In the genomic region with DNA sequence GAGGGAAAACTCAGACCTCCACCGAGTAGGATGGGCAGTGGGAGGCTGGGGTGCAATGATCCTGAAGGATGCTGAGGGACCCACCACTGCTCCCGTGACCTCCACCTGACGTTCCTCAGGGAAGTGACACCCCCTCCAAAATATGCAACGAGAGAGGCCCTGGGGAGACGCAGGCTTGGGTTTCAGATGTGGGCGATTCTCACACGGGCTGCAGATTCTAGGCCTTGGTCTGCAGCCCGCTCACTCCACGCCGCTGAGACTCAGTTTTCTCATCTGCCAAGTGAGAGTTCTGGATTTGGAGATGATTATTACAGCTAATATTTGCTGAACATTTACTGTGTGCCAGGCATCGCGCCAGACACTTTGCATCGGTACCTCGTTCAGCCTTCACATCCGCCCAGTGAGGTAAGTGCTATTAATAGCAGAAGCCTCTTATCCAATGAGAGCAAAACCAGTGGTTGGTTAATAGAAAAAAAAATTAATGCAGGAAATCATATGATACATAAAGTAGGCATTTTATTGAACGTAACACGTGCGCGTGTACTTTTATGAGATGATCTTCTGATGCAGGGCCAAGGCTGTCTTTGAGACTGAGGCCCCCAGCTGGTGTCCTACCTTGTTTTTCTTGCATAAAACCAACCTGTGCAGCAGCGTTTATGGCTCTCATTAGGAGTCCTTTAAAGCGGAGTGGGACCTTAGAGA, we compare ENCODE assay signal across 9 cellular contexts.
DNase-seq lines count a peak whose midpoint lies in the region; ATAC-seq, FAIRE-seq and TF ChIP-seq lines count a peak whose summit lies in the region.
"Had no signal": no experiment of that assay in that cellular context is flagged by ENCODE, and none has a peak within 500 bp of the region (broad histone marks: within the 10 kb centered on the region; RNA-seq: fewer than 3 reads in every experiment).

No MANE protein-coding gene starts in this region.

- H3K27ac ChIP-seq in dorsolateral prefrontal cortex = no peak overlapping the region

- FAIRE-seq in GM12891 (lab: Jason Lieb, UNC) = peak; percentile 98

- DNase-seq in GM12891 (ENCODE audit: insufficient read length, low spot score) (no peak), NCI-H2081 (lab: John Stamatoyannopoulos, UW) (peak; percentile 71 to 94), lung microvascular endothelial cell (ENCODE audit: low read depth in 2 of 2) (peak; percentile 58 to 62), SIG-M5 treated with dmso at 0.1 percent for 504 hours (lab: John Stamatoyannopoulos, UW; ENCODE audit: unreplicated experiment) (no peak), dorsolateral prefrontal cortex (no peak), sciatic nerve (ENCODE audit: low spot score) (no peak)
- DNase-seq in activated T-cell treated with anti-CD3 and anti-CD28 coated beads, Interleukin-2, amount 50 U/mL, for 72 hours = peak in 1 of 2 donors; percentile 33

- ATAC-seq in GM21619 (IDR thresholded peaks at IDR 0.05; ENCODE audit: unreplicated experiment) = peak; percentile 42
- ATAC-seq in activated T-cell treated with anti-CD3 and anti-CD28 coated beads, Interleukin-2, amount 50 U/mL, for 72 hours (replicated peaks in 1 of 2) = peak; percentile 3 to 4
- ATAC-seq in sciatic nerve = no peak

- no peaks in the 10 kb centered on the region for H3K27me3 ChIP-seq in dorsolateral prefrontal cortex

- intact Hi-C loops in dorsolateral prefrontal cortex (cut with DNase I) (loop anchor here in 1 of 2 donors (10.0 kb wide), 1 partner anchor 173 kb away; no protein-coding TSS in a partner anchor), sciatic nerve (cut with DNase I) (no loop called here)

- no peak for TF ChIP-seq CTCF in dorsolateral prefrontal cortex (IDR thresholded peaks at IDR 0.05 in 54 of 56, conservative IDR thresholded peaks at IDR 0.05 in 2 of 56; ENCODE audit: low read depth in 1 of 56, partially characterized antibody in 56 of 56)

- TF ChIP-seq POLR2A in GM12891 (IDR thresholded peaks at IDR 0.05; ENCODE audit: low read depth, low read length) = peak; percentile 72; the same call in 1 of the 2 replicates

- no peaks in the 10 kb centered on the region for H3K27me3 Mint-ChIP-seq in activated T-cell treated with anti-CD3 and anti-CD28 coated beads, Interleukin-2, amount 50 U/mL, for 72 hours (ENCODE audit: low read depth)

- H3K36me3 Mint-ChIP-seq in activated T-cell treated with anti-CD3 and anti-CD28 coated beads, Interleukin-2, amount 50 U/mL, for 72 hours (ENCODE audit: insufficient read depth in 2 of 2) = peaks cover 2 to 4% of the 10 kb centered on the region in 2 donors

- no peak overlapping the region for H3K4me3 ChIP-seq in dorsolateral prefrontal cortex

- no peaks in the 10 kb centered on the region for H3K9me3 Mint-ChIP-seq in activated T-cell treated with anti-CD3 and anti-CD28 coated beads, Interleukin-2, amount 50 U/mL, for 72 hours
- H3K9me3 Mint-ChIP-seq: neural crest cell had no signal

- peak overlapping the region; percentile 98 for H3K27ac Mint-ChIP-seq in activated T-cell treated with anti-CD3 and anti-CD28 coated beads, Interleukin-2, amount 50 U/mL, for 72 hours

- peak overlapping the region in 1 of 2 donors; percentile 89 for H3K4me3 Mint-ChIP-seq in activated T-cell treated with anti-CD3 and anti-CD28 coated beads, Interleukin-2, amount 50 U/mL, for 72 hours
- H3K4me3 Mint-ChIP-seq: neural crest cell had no signal

- no peaks in the 10 kb centered on the region for H3K4me1 Mint-ChIP-seq in activated T-cell treated with anti-CD3 and anti-CD28 coated beads, Interleukin-2, amount 50 U/mL, for 72 hours (ENCODE audit: low read depth)

TF ChIP-seq in GM12891, 5 proteins besides CTCF, POLR2A, EP300 and RAD21:
- TF ChIP-seq PAX5 (IDR thresholded peaks at IDR 0.05; ENCODE audit: insufficient read depth, low read length, severe bottlenecking) (no peak), TAF1 (IDR thresholded peaks at IDR 0.05; ENCODE audit: low read depth, low read length) (0 out of 2 replicates have a peak, but pooled peaks have one; percentile 6), POLR2AphosphoS5 (IDR thresholded peaks at IDR 0.05; ENCODE audit: low read depth, low read length) (peak; percentile 90), SPI1 (IDR thresholded peaks at IDR 0.05; ENCODE audit: low read depth, low read length) (no peak), POU2F2 (IDR thresholded peaks at IDR 0.05; ENCODE audit: low read depth, low read length) (peak; percentile 92)

Comparison
In these comparisons a context has a peak if more than half of its experiments do, and no peak if none do; other contexts are left out.
1. DNase-seq: peak in NCI-H2081 (2 of 2) and lung microvascular endothelial cell (2 of 2); none in GM12891 (single experiment), SIG-M5 treated with dmso at 0.1 percent for 504 hours (single experiment), dorsolateral prefrontal cortex (0 of 10) and sciatic nerve (single experiment).